ENCODE assay signal across 1 cellular context in the genomic region with DNA sequence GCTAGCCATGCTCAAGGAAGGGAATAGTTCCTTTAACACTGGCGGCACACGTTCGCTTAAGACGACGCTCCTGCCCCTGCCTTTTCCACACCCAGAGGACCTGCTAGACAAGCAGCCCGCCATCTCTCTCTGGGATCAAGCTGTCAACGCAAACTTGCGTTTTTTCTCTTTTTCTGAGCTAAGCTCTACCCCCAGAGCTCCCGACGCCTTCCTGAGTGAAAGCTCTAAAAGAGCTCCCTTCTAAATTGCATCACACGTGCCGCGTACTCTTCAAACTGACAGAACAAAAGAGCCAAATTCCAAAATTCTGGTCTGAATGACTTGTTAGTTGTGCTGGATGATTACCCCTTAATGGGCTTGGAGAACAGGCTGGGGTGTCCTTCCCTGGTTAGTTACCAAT.
TF ChIP-seq lines count a peak whose summit lies in the region.

No MANE protein-coding gene starts in this region.

TF ChIP-seq in GM23338, 12 proteins besides CTCF, POLR2A, EP300 and RAD21 (continued from another document):
- TF ChIP-seq, protein P1, sequence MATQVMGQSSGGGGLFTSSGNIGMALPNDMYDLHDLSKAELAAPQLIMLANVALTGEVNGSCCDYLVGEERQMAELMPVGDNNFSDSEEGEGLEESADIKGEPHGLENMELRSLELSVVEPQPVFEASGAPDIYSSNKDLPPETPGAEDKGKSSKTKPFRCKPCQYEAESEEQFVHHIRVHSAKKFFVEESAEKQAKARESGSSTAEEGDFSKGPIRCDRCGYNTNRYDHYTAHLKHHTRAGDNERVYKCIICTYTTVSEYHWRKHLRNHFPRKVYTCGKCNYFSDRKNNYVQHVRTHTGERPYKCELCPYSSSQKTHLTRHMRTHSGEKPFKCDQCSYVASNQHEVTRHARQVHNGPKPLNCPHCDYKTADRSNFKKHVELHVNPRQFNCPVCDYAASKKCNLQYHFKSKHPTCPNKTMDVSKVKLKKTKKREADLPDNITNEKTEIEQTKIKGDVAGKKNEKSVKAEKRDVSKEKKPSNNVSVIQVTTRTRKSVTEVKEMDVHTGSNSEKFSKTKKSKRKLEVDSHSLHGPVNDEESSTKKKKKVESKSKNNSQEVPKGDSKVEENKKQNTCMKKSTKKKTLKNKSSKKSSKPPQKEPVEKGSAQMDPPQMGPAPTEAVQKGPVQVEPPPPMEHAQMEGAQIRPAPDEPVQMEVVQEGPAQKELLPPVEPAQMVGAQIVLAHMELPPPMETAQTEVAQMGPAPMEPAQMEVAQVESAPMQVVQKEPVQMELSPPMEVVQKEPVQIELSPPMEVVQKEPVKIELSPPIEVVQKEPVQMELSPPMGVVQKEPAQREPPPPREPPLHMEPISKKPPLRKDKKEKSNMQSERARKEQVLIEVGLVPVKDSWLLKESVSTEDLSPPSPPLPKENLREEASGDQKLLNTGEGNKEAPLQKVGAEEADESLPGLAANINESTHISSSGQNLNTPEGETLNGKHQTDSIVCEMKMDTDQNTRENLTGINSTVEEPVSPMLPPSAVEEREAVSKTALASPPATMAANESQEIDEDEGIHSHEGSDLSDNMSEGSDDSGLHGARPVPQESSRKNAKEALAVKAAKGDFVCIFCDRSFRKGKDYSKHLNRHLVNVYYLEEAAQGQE (IDR thresholded peaks at IDR 0.05; ENCODE audit: unreplicated experiment): no peak
- TF ChIP-seq POLR2AphosphoS5 (IDR thresholded peaks at IDR 0.05; ENCODE audit: low read depth): no peak
- no peak for TF ChIP-seq EZH2 (IDR thresholded peaks at IDR 0.05; ENCODE audit: low read depth, unreplicated experiment)
- no peak for TF ChIP-seq ZNF114 (CRISPR knock-in tag; IDR thresholded peaks at IDR 0.05)
- TF ChIP-seq EZH2phosphoT487 (IDR thresholded peaks at IDR 0.05; ENCODE audit: unreplicated experiment): no peak
- no peak for TF ChIP-seq NANOG (IDR thresholded peaks at IDR 0.05; ENCODE audit: borderline replicate concordance)
- no peak for TF ChIP-seq JUNB (IDR thresholded peaks at IDR 0.05; ENCODE audit: unreplicated experiment)
- TF ChIP-seq CREB1 (CRISPR knock-in tag; IDR thresholded peaks at IDR 0.05; ENCODE audit: low read depth): no peak
- TF ChIP-seq STAT1 (IDR thresholded peaks at IDR 0.05; ENCODE audit: unreplicated experiment): no peak
- TF ChIP-seq, protein P2, sequence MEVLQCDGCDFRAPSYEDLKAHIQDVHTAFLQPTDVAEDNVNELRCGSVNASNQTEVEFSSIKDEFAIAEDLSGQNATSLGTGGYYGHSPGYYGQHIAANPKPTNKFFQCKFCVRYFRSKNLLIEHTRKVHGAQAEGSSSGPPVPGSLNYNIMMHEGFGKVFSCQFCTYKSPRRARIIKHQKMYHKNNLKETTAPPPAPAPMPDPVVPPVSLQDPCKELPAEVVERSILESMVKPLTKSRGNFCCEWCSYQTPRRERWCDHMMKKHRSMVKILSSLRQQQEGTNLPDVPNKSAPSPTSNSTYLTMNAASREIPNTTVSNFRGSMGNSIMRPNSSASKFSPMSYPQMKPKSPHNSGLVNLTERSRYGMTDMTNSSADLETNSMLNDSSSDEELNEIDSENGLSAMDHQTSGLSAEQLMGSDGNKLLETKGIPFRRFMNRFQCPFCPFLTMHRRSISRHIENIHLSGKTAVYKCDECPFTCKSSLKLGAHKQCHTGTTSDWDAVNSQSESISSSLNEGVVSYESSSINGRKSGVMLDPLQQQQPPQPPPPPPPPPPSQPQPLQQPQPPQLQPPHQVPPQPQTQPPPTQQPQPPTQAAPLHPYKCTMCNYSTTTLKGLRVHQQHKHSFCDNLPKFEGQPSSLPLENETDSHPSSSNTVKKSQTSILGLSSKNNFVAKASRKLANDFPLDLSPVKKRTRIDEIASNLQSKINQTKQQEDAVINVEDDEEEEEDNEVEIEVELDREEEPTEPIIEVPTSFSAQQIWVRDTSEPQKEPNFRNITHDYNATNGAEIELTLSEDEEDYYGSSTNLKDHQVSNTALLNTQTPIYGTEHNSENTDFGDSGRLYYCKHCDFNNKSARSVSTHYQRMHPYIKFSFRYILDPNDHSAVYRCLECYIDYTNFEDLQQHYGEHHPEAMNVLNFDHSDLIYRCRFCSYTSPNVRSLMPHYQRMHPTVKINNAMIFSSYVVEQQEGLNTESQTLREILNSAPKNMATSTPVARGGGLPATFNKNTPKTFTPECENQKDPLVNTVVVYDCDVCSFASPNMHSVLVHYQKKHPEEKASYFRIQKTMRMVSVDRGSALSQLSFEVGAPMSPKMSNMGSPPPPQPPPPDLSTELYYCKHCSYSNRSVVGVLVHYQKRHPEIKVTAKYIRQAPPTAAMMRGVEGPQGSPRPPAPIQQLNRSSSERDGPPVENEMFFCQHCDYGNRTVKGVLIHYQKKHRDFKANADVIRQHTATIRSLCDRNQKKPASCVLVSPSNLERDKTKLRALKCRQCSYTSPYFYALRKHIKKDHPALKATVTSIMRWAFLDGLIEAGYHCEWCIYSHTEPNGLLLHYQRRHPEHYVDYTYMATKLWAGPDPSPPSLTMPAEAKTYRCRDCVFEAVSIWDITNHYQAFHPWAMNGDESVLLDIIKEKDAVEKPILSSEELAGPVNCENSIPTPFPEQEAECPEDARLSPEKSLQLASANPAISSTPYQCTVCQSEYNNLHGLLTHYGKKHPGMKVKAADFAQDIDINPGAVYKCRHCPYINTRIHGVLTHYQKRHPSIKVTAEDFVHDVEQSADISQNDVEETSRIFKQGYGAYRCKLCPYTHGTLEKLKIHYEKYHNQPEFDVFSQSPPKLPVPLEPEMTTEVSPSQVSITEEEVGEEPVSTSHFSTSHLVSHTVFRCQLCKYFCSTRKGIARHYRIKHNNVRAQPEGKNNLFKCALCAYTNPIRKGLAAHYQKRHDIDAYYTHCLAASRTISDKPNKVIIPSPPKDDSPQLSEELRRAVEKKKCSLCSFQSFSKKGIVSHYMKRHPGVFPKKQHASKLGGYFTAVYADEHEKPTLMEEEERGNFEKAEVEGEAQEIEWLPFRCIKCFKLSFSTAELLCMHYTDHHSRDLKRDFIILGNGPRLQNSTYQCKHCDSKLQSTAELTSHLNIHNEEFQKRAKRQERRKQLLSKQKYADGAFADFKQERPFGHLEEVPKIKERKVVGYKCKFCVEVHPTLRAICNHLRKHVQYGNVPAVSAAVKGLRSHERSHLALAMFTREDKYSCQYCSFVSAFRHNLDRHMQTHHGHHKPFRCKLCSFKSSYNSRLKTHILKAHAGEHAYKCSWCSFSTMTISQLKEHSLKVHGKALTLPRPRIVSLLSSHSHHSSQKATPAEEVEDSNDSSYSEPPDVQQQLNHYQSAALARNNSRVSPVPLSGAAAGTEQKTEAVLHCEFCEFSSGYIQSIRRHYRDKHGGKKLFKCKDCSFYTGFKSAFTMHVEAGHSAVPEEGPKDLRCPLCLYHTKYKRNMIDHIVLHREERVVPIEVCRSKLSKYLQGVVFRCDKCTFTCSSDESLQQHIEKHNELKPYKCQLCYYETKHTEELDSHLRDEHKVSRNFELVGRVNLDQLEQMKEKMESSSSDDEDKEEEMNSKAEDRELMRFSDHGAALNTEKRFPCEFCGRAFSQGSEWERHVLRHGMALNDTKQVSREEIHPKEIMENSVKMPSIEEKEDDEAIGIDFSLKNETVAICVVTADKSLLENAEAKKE (CRISPR knock-in tag; IDR thresholded peaks at IDR 0.05): no peak
- no peak for TF ChIP-seq ZNF331 (CRISPR knock-in tag; IDR thresholded peaks at IDR 0.05; ENCODE audit: low read depth)
TF ChIP-seq in GM23338: peak in this region for 0.
